9 cellular contexts compared by ENCODE assay signal in genomic region chr3:109023656-109024254, GRCh38.
DNase-seq lines count a peak whose midpoint lies in the region; ATAC-seq and TF ChIP-seq lines count a peak whose summit lies in the region.
"Had no signal": no experiment of that assay in that cellular context is flagged by ENCODE, and none has a peak within 500 bp of the region (broad histone marks: within the 10 kb centered on the region; RNA-seq: fewer than 3 reads in every experiment).

No MANE protein-coding gene starts in this region.

- H3K9me3 ChIP-seq in SK-N-SH, result no peaks in the 10 kb centered on the region
- no peaks in the 10 kb centered on the region for H3K9me3 ChIP-seq in left lung

- no peak overlapping the region for H2AFZ ChIP-seq in SK-N-SH (ENCODE audit: low read depth)

- no peaks in the 10 kb centered on the region for H3F3A ChIP-seq in SK-N-SH (replicated peaks; ENCODE audit: insufficient read depth)

- H3K4me1 Mint-ChIP-seq in stimulated activated effector memory CD8-positive, alpha-beta T cell treated with anti-CD3 and anti-CD28 coated beads, Interleukin-12 subunit alpha, Interleukin-12 subunit beta, amount 100 ng/mL, for 72 hours, result no peaks in the 10 kb centered on the region

- H3K36me3 Mint-ChIP-seq in stimulated activated effector memory CD8-positive, alpha-beta T cell treated with anti-CD3 and anti-CD28 coated beads, Interleukin-12 subunit alpha, Interleukin-12 subunit beta, amount 100 ng/mL, for 72 hours, result no peaks in the 10 kb centered on the region

- H3K27me3 ChIP-seq in SK-N-SH (ENCODE audit: insufficient read depth), result no peaks in the 10 kb centered on the region; the same call in 1 of the 2 replicates
- no peaks in the 10 kb centered on the region for H3K27me3 ChIP-seq in left lung

- no peak overlapping the region for H3K27ac ChIP-seq in SK-N-SH (ENCODE audit: low read depth in 2 of 2, low read length in 1 of 2)
- H3K27ac ChIP-seq in left lung, result no peak overlapping the region
- H3K27ac ChIP-seq: epithelial cell of prostate had no signal

- H3K79me2 ChIP-seq in SK-N-SH (ENCODE audit: insufficient read depth), result no peaks in the 10 kb centered on the region

- WGBS in SK-N-SH (ENCODE audit: low lambda C conversion rate), result 17% methylated on average over 3 of the region's 3 CpGs

- DNase-seq in NCI-H510A treated with DMSO at 0.1 percent for 48 hours (lab: John Stamatoyannopoulos, UW) (peak; percentile 34), NCI-H510A (lab: John Stamatoyannopoulos, UW) (no peak), KG1 (lab: John Stamatoyannopoulos, UW) (peak; percentile 6), SK-N-SH (peak; percentile 27), cardiac fibroblast (ENCODE audit: low read depth in 2 of 2) (peak; percentile 61 to 64), left lung (no peak)
- peak in 1 of 2 donors; percentile 49 for DNase-seq in stimulated activated effector memory CD8-positive, alpha-beta T cell treated with anti-CD3 and anti-CD28 coated beads, Interleukin-12 subunit alpha, Interleukin-12 subunit beta, amount 100 ng/mL, for 72 hours (ENCODE audit: low spot score in 2 of 2)

- no peak overlapping the region; a peak in 1 of 4 replicates for H3K4me3 ChIP-seq in SK-N-SH (ENCODE audit: low read depth in 2 of 2, low read length in 1 of 2)
- H3K4me3 ChIP-seq in cardiac fibroblast (replicated peaks in 1 of 2; ENCODE audit: low read depth in 2 of 2, low read length in 2 of 2), result no peak overlapping the region
- no peak overlapping the region for H3K4me3 ChIP-seq in left lung

- POLR2A ChIA-PET in SK-N-SH (lab: Yijun Ruan, JAX), result no interaction called here

- no peaks in the 10 kb centered on the region for H4K20me1 ChIP-seq in SK-N-SH (ENCODE audit: insufficient read depth)

- no peaks in the 10 kb centered on the region for H3K9me3 Mint-ChIP-seq in stimulated activated effector memory CD8-positive, alpha-beta T cell treated with anti-CD3 and anti-CD28 coated beads, Interleukin-12 subunit alpha, Interleukin-12 subunit beta, amount 100 ng/mL, for 72 hours

- TF ChIP-seq EP300 in SK-N-SH (IDR thresholded peaks at IDR 0.05; ENCODE audit: borderline replicate concordance in 1 of 2, low read depth in 1 of 2, low read length in 1 of 2), result no peak

- peak; percentile 74 for TF ChIP-seq RAD21 in SK-N-SH (IDR thresholded peaks at IDR 0.05; ENCODE audit: low read length)

- TF ChIP-seq CTCF in SK-N-SH (IDR thresholded peaks at IDR 0.05) (peak; percentile 86), cardiac fibroblast (IDR thresholded peaks at IDR 0.05; ENCODE audit: low read depth, low read length) (peak; percentile 66), left lung (IDR thresholded peaks at IDR 0.05) (peak; percentile 60 to 67)

- H3K4me2 ChIP-seq in SK-N-SH, result no peak overlapping the region

- CTCF ChIA-PET in SK-N-SH (lab: Yijun Ruan, JAX), result interaction anchor here (0.5 to 4.5 kb wide), 52 partner anchors 9 to 871 kb away, joined by 3 to 55 read pairs (median 5); partner anchors contain the start of gene GUCA1C

- H3K9me2 ChIP-seq in SK-N-SH, result no peaks in the 10 kb centered on the region

- no peaks in the 10 kb centered on the region for H3K36me3 ChIP-seq in SK-N-SH (replicated peaks in 1 of 2; ENCODE audit: control insufficient read depth in 1 of 2, insufficient read depth in 2 of 2, low read length in 1 of 2)
- no peaks in the 10 kb centered on the region for H3K36me3 ChIP-seq in left lung

- no peak overlapping the region for H3K9ac ChIP-seq in SK-N-SH

- H3K4me1 ChIP-seq in SK-N-SH (ENCODE audit: control insufficient read depth in 1 of 2, insufficient read depth in 2 of 2, low read depth in 1 of 2, low read length in 1 of 2) (no peaks in the 10 kb centered on the region), left lung (no peaks in the 10 kb centered on the region)

- no peak overlapping the region for H3K27ac Mint-ChIP-seq in stimulated activated effector memory CD8-positive, alpha-beta T cell treated with anti-CD3 and anti-CD28 coated beads, Interleukin-12 subunit alpha, Interleukin-12 subunit beta, amount 100 ng/mL, for 72 hours

- ATAC-seq in GM21619 (IDR thresholded peaks at IDR 0.05; ENCODE audit: unreplicated experiment) (peak; percentile 92), left lung (peak; percentile 71)
- ATAC-seq in stimulated activated effector memory CD8-positive, alpha-beta T cell treated with anti-CD3 and anti-CD28 coated beads, Interleukin-12 subunit alpha, Interleukin-12 subunit beta, amount 100 ng/mL, for 72 hours, result peak; percentile 47

- intact Hi-C loops in left lung (cut with DNase I), result no loop called here

- H3K4me3 Mint-ChIP-seq in stimulated activated effector memory CD8-positive, alpha-beta T cell treated with anti-CD3 and anti-CD28 coated beads, Interleukin-12 subunit alpha, Interleukin-12 subunit beta, amount 100 ng/mL, for 72 hours, result no peak overlapping the region

TF ChIP-seq in SK-N-SH, 30 proteins besides CTCF, POLR2A, EP300 and RAD21:
- no peak for TF ChIP-seq NFIC (IDR thresholded peaks at IDR 0.05; ENCODE audit: borderline replicate concordance)
- no peak for TF ChIP-seq NRF1 (IDR thresholded peaks at IDR 0.05; ENCODE audit: low read depth, low read length)
- peak; percentile 61 for TF ChIP-seq SMC3 (IDR thresholded peaks at IDR 0.05; ENCODE audit: low read depth, low read length)
- no peak for TF ChIP-seq MXI1 (IDR thresholded peaks at IDR 0.05; ENCODE audit: low read depth, low read length)
- TF ChIP-seq USF1 (IDR thresholded peaks at IDR 0.05; ENCODE audit: borderline replicate concordance, low read depth), result no peak
- no peak for TF ChIP-seq RCOR1 (IDR thresholded peaks at IDR 0.05; ENCODE audit: low read length)

Comparison
In these comparisons a context has a peak if more than half of its experiments do, and no peak if none do; other contexts are left out.
1. DNase-seq: peak in NCI-H510A treated with DMSO at 0.1 percent for 48 hours (single experiment), KG1 (single experiment), SK-N-SH (single experiment) and cardiac fibroblast (2 of 2); none in NCI-H510A (single experiment) and left lung (0 of 2).
2. Peak in every context shown above with its lines, with median percentiles within 50 percentile points of each other: ATAC-seq and CTCF ChIP-seq.